25 cellular contexts compared by ENCODE assay signal in the genomic region with DNA sequence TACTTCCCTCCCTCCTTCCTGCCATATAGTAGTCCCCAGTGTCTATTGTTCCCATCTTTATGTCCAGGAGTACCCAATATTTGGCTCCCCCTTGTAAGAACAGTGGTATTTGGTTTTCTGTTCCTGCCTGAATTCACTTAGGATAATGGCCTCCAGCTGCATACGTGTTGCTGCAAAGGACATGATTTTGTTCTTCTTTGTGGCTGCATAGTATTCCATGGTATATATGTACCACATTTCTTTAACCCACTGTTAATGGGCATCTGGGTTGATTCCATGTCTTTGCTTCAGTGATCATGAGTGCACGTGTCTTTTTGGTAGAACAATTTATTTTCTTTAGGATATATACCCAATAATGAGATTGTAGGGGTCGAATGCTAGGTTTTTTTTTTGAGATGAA.
"Had no signal": no experiment of that assay in that cellular context is flagged by ENCODE, and none has a peak within 500 bp of the region (broad histone marks: within the 10 kb centered on the region; RNA-seq: fewer than 3 reads in every experiment).

No MANE protein-coding gene starts in this region.

- H3K36me3 ChIP-seq: pancreas, right lobe of liver, sigmoid colon, thoracic aorta, thyroid gland, vagina had no signal

- H3K9ac ChIP-seq: neural progenitor cell had no signal

- H3K4me1 ChIP-seq: neural progenitor cell, right lobe of liver had no signal

- H3K36me3 Mint-ChIP-seq: naive B cell; naive thymus-derived CD8-positive, alpha-beta T cell; natural killer cell treated with Interleukin-12 subunit alpha and Interleukin-12 subunit beta and Interleukin-15 and Interleukin-18, amount 100 ng/mL, for 72 hours; stimulated activated effector memory CD8-positive, alpha-beta T cell treated with anti-CD3 and anti-CD28 coated beads, Interleukin-12 subunit alpha, Interleukin-12 subunit beta, amount 100 ng/mL, for 72 hours had no signal

- H3K4me3 Mint-ChIP-seq: naive thymus-derived CD8-positive, alpha-beta T cell; natural killer cell treated with Interleukin-12 subunit alpha and Interleukin-12 subunit beta and Interleukin-15 and Interleukin-18, amount 100 ng/mL, for 72 hours; neural progenitor cell; stimulated activated effector memory CD8-positive, alpha-beta T cell treated with anti-CD3 and anti-CD28 coated beads, Interleukin-12 subunit alpha, Interleukin-12 subunit beta, amount 100 ng/mL, for 72 hours; stimulated activated naive B cell treated with anti-CD40 and anti-IgM and Interleukin-4, amounts not matched to agents 10 μg/mL and 1 μg/mL and 100 μg/mL, for 72 hours; stimulated activated naive CD8-positive, alpha-beta T cell treated with anti-CD3 and anti-CD28 coated beads, Interleukin-15, Interleukin-2, amounts not matched to agents 100 ng/mL and 50 ng/mL, for 24 hours had no signal

- H3K27ac ChIP-seq: neural progenitor cell, pancreas, psoas muscle, right lobe of liver, sigmoid colon, thoracic aorta, thyroid gland, tibial nerve, upper lobe of left lung, vagina had no signal

- DNase-seq: naive B cell; naive thymus-derived CD8-positive, alpha-beta T cell; psoas muscle; right cardiac atrium; right lobe of liver; sigmoid colon; small intestine; stimulated activated CD4-positive, alpha-beta T cell treated with anti-CD3 and anti-CD28 coated beads, Interleukin-15, amount 100 ng/mL, for 24 hours; stimulated activated CD4-positive, alpha-beta T cell treated with anti-CD3 and anti-CD28 coated beads, Interleukin-2, amount 100 ng/mL, for 24 hours; stimulated activated CD4-positive, alpha-beta T cell treated with anti-CD3 and anti-CD28 coated beads, Interleukin-2, amount 100 ng/mL, for 48 hours; stimulated activated CD4-positive, alpha-beta T cell treated with anti-CD3 and anti-CD28 coated beads, Interleukin-4, amount 100 ng/mL, for 24 hours; stimulated activated naive B cell treated with anti-CD40 and anti-IgM and Interleukin-4, amounts not matched to agents 10 μg/mL and 1 μg/mL and 100 μg/mL, for 72 hours; stimulated activated naive CD4-positive, alpha-beta T cell treated with Interleukin-2 at 50 U/mL for 16 hours; stomach; thyroid gland; trophoblast cell had no signal

- H3K27me3 ChIP-seq: neural progenitor cell, pancreas, right lobe of liver, sigmoid colon, stomach, thyroid gland, tibial nerve, upper lobe of left lung, vagina had no signal

- H2AFZ ChIP-seq: neural progenitor cell had no signal

- H3K4me1 Mint-ChIP-seq: naive B cell; neural progenitor cell; stimulated activated effector memory CD8-positive, alpha-beta T cell treated with anti-CD3 and anti-CD28 coated beads, Interleukin-12 subunit alpha, Interleukin-12 subunit beta, amount 100 ng/mL, for 72 hours had no signal

- H3K9me3 ChIP-seq: pancreas, psoas muscle, right lobe of liver, sigmoid colon, stomach, thoracic aorta, thyroid gland, tibial nerve, upper lobe of left lung, vagina had no signal

- ATAC-seq: naive thymus-derived CD8-positive, alpha-beta T cell; natural killer cell treated with Interleukin-12 subunit alpha and Interleukin-12 subunit beta and Interleukin-15 and Interleukin-18, amount 100 ng/mL, for 72 hours; psoas muscle; right cardiac atrium; stimulated activated effector memory CD8-positive, alpha-beta T cell treated with anti-CD3 and anti-CD28 coated beads, Interleukin-12 subunit alpha, Interleukin-12 subunit beta, amount 100 ng/mL, for 72 hours; stimulated activated naive B cell treated with anti-CD40 and anti-IgM and Interleukin-4, amounts not matched to agents 10 μg/mL and 1 μg/mL and 100 μg/mL, for 72 hours had no signal

- H3K4me3 ChIP-seq: neural progenitor cell, pancreas, psoas muscle, right lobe of liver, sigmoid colon, stomach, thoracic aorta, thyroid gland, tibial nerve, upper lobe of left lung, vagina had no signal

- H3K27me3 Mint-ChIP-seq: naive B cell; stimulated activated naive B cell treated with anti-CD40 and anti-IgM and Interleukin-4, amounts not matched to agents 10 μg/mL and 1 μg/mL and 100 μg/mL, for 72 hours; stimulated activated naive CD8-positive, alpha-beta T cell treated with anti-CD3 and anti-CD28 coated beads, Interleukin-15, Interleukin-2, amounts not matched to agents 100 ng/mL and 50 ng/mL, for 24 hours had no signal

- H3K27ac Mint-ChIP-seq: naive thymus-derived CD8-positive, alpha-beta T cell; natural killer cell treated with Interleukin-12 subunit alpha and Interleukin-12 subunit beta and Interleukin-15 and Interleukin-18, amount 100 ng/mL, for 72 hours; neural progenitor cell; stimulated activated effector memory CD8-positive, alpha-beta T cell treated with anti-CD3 and anti-CD28 coated beads, Interleukin-12 subunit alpha, Interleukin-12 subunit beta, amount 100 ng/mL, for 72 hours; stimulated activated naive B cell treated with anti-CD40 and anti-IgM and Interleukin-4, amounts not matched to agents 10 μg/mL and 1 μg/mL and 100 μg/mL, for 72 hours; stimulated activated naive CD8-positive, alpha-beta T cell treated with anti-CD3 and anti-CD28 coated beads, Interleukin-15, Interleukin-2, amounts not matched to agents 100 ng/mL and 50 ng/mL, for 24 hours had no signal

- H3K4me2 ChIP-seq: neural progenitor cell had no signal

- H3K9me3 Mint-ChIP-seq: naive thymus-derived CD8-positive, alpha-beta T cell; natural killer cell treated with Interleukin-12 subunit alpha and Interleukin-12 subunit beta and Interleukin-15 and Interleukin-18, amount 100 ng/mL, for 72 hours; stimulated activated effector memory CD8-positive, alpha-beta T cell treated with anti-CD3 and anti-CD28 coated beads, Interleukin-12 subunit alpha, Interleukin-12 subunit beta, amount 100 ng/mL, for 72 hours; stimulated activated naive CD8-positive, alpha-beta T cell treated with anti-CD3 and anti-CD28 coated beads, Interleukin-15, Interleukin-2, amounts not matched to agents 100 ng/mL and 50 ng/mL, for 24 hours had no signal
